ENCODE assay signal across 10 cellular contexts in the genomic region with DNA sequence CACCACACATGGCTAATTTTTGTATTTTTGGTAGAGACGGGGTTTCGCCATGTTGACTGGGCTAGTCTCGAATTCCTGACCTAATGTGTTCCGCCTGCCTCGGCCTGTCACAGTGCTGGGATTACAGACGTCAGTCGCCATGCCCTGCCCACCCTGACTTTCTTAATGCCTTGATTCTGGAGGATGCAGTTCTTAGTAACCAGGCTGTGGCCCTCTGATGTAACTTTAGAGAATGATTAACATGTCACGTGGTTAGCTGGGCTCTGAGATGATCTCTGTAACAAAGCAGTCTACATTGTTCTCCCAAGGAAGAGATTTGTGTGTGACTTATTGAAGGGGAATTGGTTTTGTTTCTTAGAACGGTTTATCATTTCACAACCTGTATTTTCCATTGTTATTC. TPM values are rescaled to one million over a fixed set of nuclear protein-coding genes. Genes with fewer than 3 reads are reported as not detected.
DNase-seq lines count a peak whose midpoint lies in the region; ATAC-seq and TF ChIP-seq lines count a peak whose summit lies in the region.
"Had no signal": no experiment of that assay in that cellular context is flagged by ENCODE, and none has a peak within 500 bp of the region (broad histone marks: within the 10 kb centered on the region; RNA-seq: fewer than 3 reads in every experiment).

No MANE protein-coding gene starts in this region.

- no peak overlapping the region for H3K27ac ChIP-seq in epithelial cell of prostate
- no peak overlapping the region for H3K27ac ChIP-seq in upper lobe of left lung
- H3K27ac ChIP-seq: gastrocnemius medialis, SJSA1 had no signal

- WGBS in upper lobe of left lung, 2 donors = 88 to 91% methylated on average over 9 of the region's 9 CpGs

- no peak for TF ChIP-seq EP300 in upper lobe of left lung (IDR thresholded peaks at IDR 0.05)

- H3K27me3 ChIP-seq in upper lobe of left lung = no peaks in the 10 kb centered on the region
- H3K27me3 ChIP-seq: gastrocnemius medialis, SJSA1 had no signal

- TF ChIP-seq POLR2A in upper lobe of left lung (IDR thresholded peaks at IDR 0.05) = no peak

- H3K36me3 ChIP-seq in upper lobe of left lung = no peaks in the 10 kb centered on the region
- H3K36me3 ChIP-seq: gastrocnemius medialis, SJSA1 had no signal

- DNase-seq in HPDE6-E6E7 (ENCODE audit: extremely low spot score) (peak; percentile 54), epithelial cell of prostate (ENCODE audit: low read depth, low spot score) (peak; percentile 5), retinal pigment epithelial cell (ENCODE audit: low read depth) (peak; percentile 28), NCI-H2171 (lab: John Stamatoyannopoulos, UW) (no peak), SIG-M5 (lab: John Stamatoyannopoulos, UW) (no peak), upper lobe of left lung (no peak)
- DNase-seq: gastrocnemius medialis had no signal

- peak; percentile 87 for ATAC-seq in GM19397 (IDR thresholded peaks at IDR 0.05; ENCODE audit: unreplicated experiment)
- no peak for ATAC-seq in upper lobe of left lung (ENCODE audit: low FRiP score in 2 of 2)
- ATAC-seq in HG02885 (IDR thresholded peaks at IDR 0.05; ENCODE audit: poor library complexity, unreplicated experiment) = no peak
- ATAC-seq: gastrocnemius medialis had no signal

- H3K4me1 ChIP-seq in upper lobe of left lung = no peaks in the 10 kb centered on the region
- H3K4me1 ChIP-seq: gastrocnemius medialis, SJSA1 had no signal

- no peak overlapping the region for H3K4me3 ChIP-seq in retinal pigment epithelial cell (ENCODE audit: low read length)
- no peak overlapping the region for H3K4me3 ChIP-seq in upper lobe of left lung
- H3K4me3 ChIP-seq: gastrocnemius medialis, SJSA1 had no signal

- H3K9me3 ChIP-seq in upper lobe of left lung = no peaks in the 10 kb centered on the region
- H3K9me3 ChIP-seq: gastrocnemius medialis, SJSA1 had no signal

- TF ChIP-seq CTCF in retinal pigment epithelial cell (conservative IDR thresholded peaks at IDR 0.05; ENCODE audit: low read depth, low read length) (no peak), upper lobe of left lung (IDR thresholded peaks at IDR 0.05) (no peak)

RNA-seq across cellular contexts. Expression of gene ANK2, which starts 30.6 kb away (rescaled TPM):
- total RNA-seq in upper lobe of left lung = 10 to 100 TPM in 2 of 6 donors, 1 to 10 TPM in 4; 4.2 to 23.3 (median 8.5) TPM

Comparison
In these comparisons a context has a peak if more than half of its experiments do, and no peak if none do; other contexts are left out.
1. DNase-seq: peak in HPDE6-E6E7 (single experiment), epithelial cell of prostate (single experiment) and retinal pigment epithelial cell (single experiment); none in NCI-H2171 (single experiment), SIG-M5 (single experiment) and upper lobe of left lung (0 of 2).